ENCODE assay signal across 20 cellular contexts in genomic region chr13:110408286-110408685, GRCh38.
A peak's percentile ranks its signal among the peaks of the same experiment; 100 is the strongest.
DNase-seq lines count a peak whose midpoint lies in the region; ATAC-seq and TF ChIP-seq lines count a peak whose summit lies in the region.
"Had no signal": no experiment of that assay in that cellular context is flagged by ENCODE, and none has a peak within 500 bp of the region (broad histone marks: within the 10 kb centered on the region; RNA-seq: fewer than 3 reads in every experiment).

No MANE protein-coding gene starts in this region.

- no peak overlapping the region for H3K27ac Mint-ChIP-seq in activated CD4-positive, alpha-beta memory T cell treated with anti-CD3 and anti-CD28 coated beads for 36 hours
- H3K27ac Mint-ChIP-seq: activated CD8-positive, alpha-beta T cell treated with anti-CD3 and anti-CD28 coated beads, Interleukin-2, amount 10 ng/mL, durations not matched to agents 7 days and 5 days; activated T-helper 2 cell treated with anti-CD3 and anti-CD28 coated beads, Interferon-gamma antibody, Interleukin-2, Interleukin-4, amounts not matched to agents 10 μg/mL and 5 μg/mL and 100 μg/mL, durations not matched to agents 14 hours and 24 hours and 36 hours; IgD-negative memory B cell; stimulated activated memory B cell treated with anti-CD40 and anti-IgM and Interleukin-4, amounts not matched to agents 10 μg/mL and 1 μg/mL and 100 μg/mL, for 72 hours had no signal

- POLR2A ChIA-PET in HEK293T (lab: Yijun Ruan, JAX): no interaction called here
- POLR2A ChIA-PET in activated CD4-positive, alpha-beta memory T cell treated with anti-CD3 and anti-CD28 coated beads for 36 hours (lab: Charles Lee): no interaction called here

- H3K4me3 ChIP-seq in duodenal mucosa (ENCODE audit: low read depth in 1 of 2, low read length in 2 of 2): no peak overlapping the region
- H3K4me3 ChIP-seq in muscle layer of colon (ENCODE audit: low read depth in 1 of 2, low read length in 2 of 2): no peak overlapping the region
- H3K4me3 ChIP-seq in tibial nerve: no peak overlapping the region
- H3K4me3 ChIP-seq: colonic mucosa had no signal

- no peak for ATAC-seq in GM21737 (IDR thresholded peaks at IDR 0.05; ENCODE audit: unreplicated experiment)
- ATAC-seq: activated CD8-positive, alpha-beta T cell treated with anti-CD3 and anti-CD28 coated beads, Interleukin-2, amount 10 ng/mL, durations not matched to agents 7 days and 5 days; stimulated activated memory B cell treated with anti-CD40 and anti-IgM and Interleukin-4, amounts not matched to agents 10 μg/mL and 1 μg/mL and 100 μg/mL, for 72 hours had no signal

- CTCF ChIA-PET in HEK293T (lab: Yijun Ruan, JAX): no interaction called here
- CTCF ChIA-PET in activated CD4-positive, alpha-beta memory T cell treated with anti-CD3 and anti-CD28 coated beads for 36 hours (lab: Charles Lee): no interaction called here

- 77 to 83% methylated on average over 12 of the region's 12 CpGs for WGBS in tibial nerve, 2 donors

- H3K27me3 ChIP-seq in duodenal mucosa (ENCODE audit: control insufficient read depth in 1 of 2, insufficient read depth in 2 of 2, low read length in 2 of 2) (no peaks in the 10 kb centered on the region), muscle layer of colon (ENCODE audit: control insufficient read depth in 1 of 2, insufficient read depth in 2 of 2, low read length in 2 of 2) (no peaks in the 10 kb centered on the region), tibial nerve (no peaks in the 10 kb centered on the region)
- H3K27me3 ChIP-seq: colonic mucosa had no signal

- H3K4me3 Mint-ChIP-seq in activated CD4-positive, alpha-beta memory T cell treated with anti-CD3 and anti-CD28 coated beads for 36 hours: no peak overlapping the region
- H3K4me3 Mint-ChIP-seq: activated CD8-positive, alpha-beta T cell treated with anti-CD3 and anti-CD28 coated beads, Interleukin-2, amount 10 ng/mL, durations not matched to agents 7 days and 5 days; IgD-negative memory B cell; stimulated activated memory B cell treated with anti-CD40 and anti-IgM and Interleukin-4, amounts not matched to agents 10 μg/mL and 1 μg/mL and 100 μg/mL, for 72 hours had no signal

- no peak for TF ChIP-seq CTCF in tibial nerve (IDR thresholded peaks at IDR 0.05)

- no peaks in the 10 kb centered on the region for H3K9me3 ChIP-seq in duodenal mucosa (ENCODE audit: control insufficient read depth in 1 of 2, low read length in 2 of 2)
- H3K9me3 ChIP-seq in muscle layer of colon (ENCODE audit: low read length): no peaks in the 10 kb centered on the region
- H3K9me3 ChIP-seq in tibial nerve: no peaks in the 10 kb centered on the region
- H3K9me3 ChIP-seq: colonic mucosa had no signal

- H3K9ac ChIP-seq in duodenal mucosa (ENCODE audit: low read depth in 1 of 2, low read length in 2 of 2): no peak overlapping the region
- H3K9ac ChIP-seq in muscle layer of colon (ENCODE audit: low read length): no peak overlapping the region

- peaks cover 6% of the 10 kb centered on the region for H3K4me1 Mint-ChIP-seq in activated CD4-positive, alpha-beta memory T cell treated with anti-CD3 and anti-CD28 coated beads for 36 hours (ENCODE audit: low read depth)
- H3K4me1 Mint-ChIP-seq: stimulated activated memory B cell treated with anti-CD40 and anti-IgM and Interleukin-4, amounts not matched to agents 10 μg/mL and 1 μg/mL and 100 μg/mL, for 72 hours had no signal

- peaks cover 3% of the 10 kb centered on the region for H3K9me3 Mint-ChIP-seq in activated CD4-positive, alpha-beta memory T cell treated with anti-CD3 and anti-CD28 coated beads for 36 hours
- H3K9me3 Mint-ChIP-seq: activated T-helper 2 cell treated with anti-CD3 and anti-CD28 coated beads, Interferon-gamma antibody, Interleukin-2, Interleukin-4, amounts not matched to agents 10 μg/mL and 5 μg/mL and 100 μg/mL, durations not matched to agents 14 hours and 24 hours and 36 hours; IgD-negative memory B cell had no signal

- H3K27ac ChIP-seq in duodenal mucosa (ENCODE audit: low read depth, low read length): peak overlapping the region; percentile 71
- peak overlapping the region; percentile 51 for H3K27ac ChIP-seq in muscle layer of colon (ENCODE audit: low read depth, low read length)
- H3K27ac ChIP-seq in tibial nerve: peak overlapping the region; percentile 26 to 80 (median 55)
- H3K27ac ChIP-seq: 22Rv1, colonic mucosa, VCaP had no signal

- H3K4me1 ChIP-seq in duodenal mucosa (ENCODE audit: control insufficient read depth in 1 of 2, insufficient read depth in 2 of 2, low read length in 2 of 2) (peaks cover 8 to 10% of the 10 kb centered on the region in 2 donors), muscle layer of colon (ENCODE audit: insufficient read depth, low read length) (peaks cover 76% of the 10 kb centered on the region), tibial nerve (peaks cover 0 to 81% (median 37%) of the 10 kb centered on the region in 4 donors)
- H3K4me1 ChIP-seq: colonic mucosa had no signal

- TF ChIP-seq POLR2A in tibial nerve (IDR thresholded peaks at IDR 0.05): no peak

- no peaks in the 10 kb centered on the region for H3K36me3 Mint-ChIP-seq in activated CD4-positive, alpha-beta memory T cell treated with anti-CD3 and anti-CD28 coated beads for 36 hours
- H3K36me3 Mint-ChIP-seq: CD14-positive monocyte; IgD-negative memory B cell; stimulated activated memory B cell treated with anti-CD40 and anti-IgM and Interleukin-4, amounts not matched to agents 10 μg/mL and 1 μg/mL and 100 μg/mL, for 72 hours had no signal

- H3K36me3 ChIP-seq in duodenal mucosa (ENCODE audit: control insufficient read depth in 1 of 2, insufficient read depth in 2 of 2, low read length in 2 of 2) (no peaks in the 10 kb centered on the region), muscle layer of colon (ENCODE audit: insufficient read depth, low read length) (peaks cover 11% of the 10 kb centered on the region), tibial nerve (no peaks in the 10 kb centered on the region)
- H3K36me3 ChIP-seq: colonic mucosa had no signal

- H3K27me3 Mint-ChIP-seq in activated CD4-positive, alpha-beta memory T cell treated with anti-CD3 and anti-CD28 coated beads for 36 hours: peaks cover 75% of the 10 kb centered on the region

- TF ChIP-seq EP300 in tibial nerve (IDR thresholded peaks at IDR 0.05): peak in 1 of 2 donors; percentile 24

- peak; percentile 18 for DNase-seq in DMS153 (lab: John Stamatoyannopoulos, UW)
- DNase-seq in DMS153 treated with DMSO at 0.1 percent for 48 hours (lab: John Stamatoyannopoulos, UW; ENCODE audit: unreplicated experiment): no peak
- no peak for DNase-seq in tibial nerve (ENCODE audit: low spot score in 2 of 2)
- DNase-seq in HEK293T (ENCODE audit: extremely low spot score): no peak
- DNase-seq in activated CD4-positive, alpha-beta memory T cell treated with anti-CD3 and anti-CD28 coated beads for 36 hours: no peak
- DNase-seq: activated CD8-positive, alpha-beta T cell treated with anti-CD3 and anti-CD28 coated beads, Interleukin-2, amount 10 ng/mL, durations not matched to agents 7 days and 5 days; amniotic stem cell; colonic mucosa; DMS79 treated with DMSO at 0.1 percent for 48 hours; H7; NCI-H1092 treated with DMSO at 0.1 percent for 48 hours had no signal

- intact Hi-C loops in activated CD4-positive, alpha-beta memory T cell treated with anti-CD3 and anti-CD28 coated beads for 36 hours (cut with micrococcal nuclease): no loop called here

TF ChIP-seq in HEK293T, 16 proteins besides CTCF, POLR2A, EP300 and RAD21:
- TF ChIP-seq FOXK2 (IDR thresholded peaks at IDR 0.05): no peak
- TF ChIP-seq CTBP1 (IDR thresholded peaks at IDR 0.05; ENCODE audit: borderline replicate concordance): no peak
- no peak for TF ChIP-seq HDGF (IDR thresholded peaks at IDR 0.05; ENCODE audit: borderline replicate concordance)
- TF ChIP-seq FOXA1 (IDR thresholded peaks at IDR 0.05): no peak
TF ChIP-seq in HEK293T: peak in this region for 0.
